ENCODE assay signal across 8 cellular contexts in genomic region chr22:37933711-37934376, GRCh38. TPM values are rescaled to one million over a fixed set of nuclear protein-coding genes. Genes with fewer than 3 reads are reported as not detected.
DNase-seq lines count a peak whose midpoint lies in the region; ATAC-seq and TF ChIP-seq lines count a peak whose summit lies in the region.

No MANE protein-coding gene starts in this region.

- H3K9ac ChIP-seq in Karpas-422 (ENCODE audit: low read length) (peak overlapping the region; percentile 35), SU-DHL-6 (ENCODE audit: low read length) (no peak overlapping the region)

- H3K4me1 ChIP-seq in Karpas-422 (ENCODE audit: low read length) (peaks cover 48% of the 10 kb centered on the region), transverse colon (peaks cover 11 to 17% (median 15%) of the 10 kb centered on the region in 4 donors)

- TF ChIP-seq CTCF in SU-DHL-6 (IDR thresholded peaks at IDR 0.05; ENCODE audit: insufficient read depth, low read length, poor library complexity, severe bottlenecking) (peak; percentile 95), transverse colon (IDR thresholded peaks at IDR 0.05) (peak; percentile 88 to 97 (median 96))

- TF ChIP-seq EP300 in transverse colon (IDR thresholded peaks at IDR 0.05; ENCODE audit: low read depth): no peak

- H3K36me3 ChIP-seq in Karpas-422 (ENCODE audit: insufficient read depth, low read length) (peaks cover 6% of the 10 kb centered on the region; the same call in 1 of the 2 replicates), SU-DHL-6 (ENCODE audit: low read length) (no peaks in the 10 kb centered on the region), transverse colon (peaks cover 0 to 7% (median 2%) of the 10 kb centered on the region in 4 donors)

- H3K4me2 ChIP-seq in Karpas-422 (ENCODE audit: low read depth, low read length, poor library complexity, severe bottlenecking): no peak overlapping the region
- H3K4me2 ChIP-seq in SU-DHL-6 (ENCODE audit: low read depth, low read length, poor library complexity, severe bottlenecking): no peak overlapping the region

- intact Hi-C loops in cardiac septum (cut with DNase I): loop anchor here (5.0 to 10.0 kb wide), 2 partner anchors 47 to 119 kb away; no protein-coding TSS in a partner anchor
- intact Hi-C loops in posterior vena cava (cut with DNase I): loop anchor here (10.0 kb wide), 2 partner anchors 49 to 119 kb away; no protein-coding TSS in a partner anchor
- intact Hi-C loops in transverse colon (cut with DNase I; ENCODE audit: low total_unique reads): loop anchor here (2.0 to 10.0 kb wide), 3 partner anchors 27 to 119 kb away; partner anchors contain the start of gene MICALL1

- H3K79me2 ChIP-seq in Karpas-422 (ENCODE audit: low read length) (no peaks in the 10 kb centered on the region), SU-DHL-6 (ENCODE audit: insufficient read depth, low read length) (no peaks in the 10 kb centered on the region)

- no peak overlapping the region for H3K4me3 ChIP-seq in Karpas-422 (ENCODE audit: low read length)
- no peak overlapping the region for H3K4me3 ChIP-seq in SU-DHL-6 (ENCODE audit: insufficient read depth, low read length, poor library complexity, severe bottlenecking)
- H3K4me3 ChIP-seq in transverse colon: no peak overlapping the region

- H3K27ac ChIP-seq in Karpas-422 (ENCODE audit: low read length): 0 out of 2 replicates have a peak overlapping the region, but pooled peaks have one; percentile 90
- no peak overlapping the region for H3K27ac ChIP-seq in SU-DHL-6 (ENCODE audit: low read depth, low read length)
- peak overlapping the region; percentile 68 to 88 (median 74) for H3K27ac ChIP-seq in transverse colon

- H3K9me3 ChIP-seq in Karpas-422 (ENCODE audit: low read length): no peaks in the 10 kb centered on the region
- no peaks in the 10 kb centered on the region for H3K9me3 ChIP-seq in SU-DHL-6 (ENCODE audit: insufficient read depth, low read length)
- H3K9me3 ChIP-seq in transverse colon: no peaks in the 10 kb centered on the region

- in situ Hi-C loops in transverse colon (cut with MboI; ENCODE audit: low pct_ligation_motif_present in 1 of 4, low pct_unique_long_range_greater_than_20kb in 1 of 4, low sequenced_read_pairs in 3 of 4): no loop called here

- H2AFZ ChIP-seq in Karpas-422 (ENCODE audit: low read length) (no peak overlapping the region), SU-DHL-6 (ENCODE audit: low read depth, low read length, severe bottlenecking) (peak overlapping the region; percentile 96)

- TF ChIP-seq POLR2A in transverse colon (IDR thresholded peaks at IDR 0.05): no peak

- H3K9me2 ChIP-seq in Karpas-422 (replicated peaks; ENCODE audit: insufficient read depth, low read length): no peaks in the 10 kb centered on the region
- no peaks in the 10 kb centered on the region for H3K9me2 ChIP-seq in SU-DHL-6 (replicated peaks; ENCODE audit: insufficient read depth, low read length)

- H4K20me1 ChIP-seq in Karpas-422 (ENCODE audit: insufficient read depth, low read depth, low read length) (0 out of 2 replicates have a peak, but pooled peaks cover 5% of the 10 kb centered on the region), SU-DHL-6 (ENCODE audit: low read depth, low read length) (no peaks in the 10 kb centered on the region)

- H3K27me3 ChIP-seq in Karpas-422 (ENCODE audit: low read length) (no peaks in the 10 kb centered on the region), SU-DHL-6 (ENCODE audit: low read length) (no peaks in the 10 kb centered on the region), transverse colon (no peaks in the 10 kb centered on the region)

- 6% methylated on average over 13 of the region's 13 CpGs; no CpG with 5 or more reads in 1 of the 2 donors for WGBS in transverse colon (ENCODE audit: low coverage in 1 of 2), 2 donors

- peak; percentile 75 for DNase-seq in CMK (ENCODE audit: low read depth)
- DNase-seq in Karpas-422: peak; percentile 93
- peak; percentile 49 for DNase-seq in activated naive CD8-positive, alpha-beta T cell treated with anti-CD3 and anti-CD28 coated beads, Interleukin-2, amount 50 U/mL, for 16 hours (ENCODE audit: low read depth, low spot score)
- DNase-seq in cardiac septum (ENCODE audit: low spot score): peak; percentile 95
- peak; percentile 97 for DNase-seq in posterior vena cava (ENCODE audit: low spot score)
- peak; percentile 93 for DNase-seq in transverse colon

- no peaks in the 10 kb centered on the region for H3F3A ChIP-seq in SU-DHL-6 (ENCODE audit: insufficient read depth)

- peak; percentile 32 for ATAC-seq in GM19468 (IDR thresholded peaks at IDR 0.05; ENCODE audit: extremely low read depth, unreplicated experiment)

RNA-seq across cellular contexts. Expression of gene C22orf23, which starts 19.6 kb away (rescaled TPM):
- total RNA-seq in Karpas-422 (2014; rRNA removed; shearing (Covaris generic); ENCODE audit: low replicate concordance): not detected in 2 replicates
- total RNA-seq in cardiac septum: 0.54 TPM
- under 1 TPM; 0.32 to 0.33 TPM for total RNA-seq in posterior vena cava
- not detected for total RNA-seq in transverse colon

RNA-seq across cellular contexts. Expression of gene POLR2F, which starts 19.7 kb away (rescaled TPM):
- 41.9 and 189 TPM in 2 replicates for total RNA-seq in Karpas-422 (2014; rRNA removed; shearing (Covaris generic); ENCODE audit: low replicate concordance)
- total RNA-seq in cardiac septum (50.5 TPM), posterior vena cava (10 to 100 TPM; 46.5 to 60.2 TPM), transverse colon (10 to 100 TPM in 3 of 4 donors, 1 to 10 TPM in 1; 7.6 to 65.5 (median 32.6) TPM)

RNA-seq across cellular contexts. Expression of gene MICALL1, which starts 27.7 kb away (rescaled TPM):
- total RNA-seq in Karpas-422 (2014; rRNA removed; shearing (Covaris generic); ENCODE audit: low replicate concordance): 14.3 and 25.2 TPM in 2 replicates
- total RNA-seq in cardiac septum (16.5 TPM), posterior vena cava (10 to 100 TPM; 77.0 to 80.8 TPM), transverse colon (10 to 100 TPM; 26.8 to 87.2 (median 37.3) TPM)

RNA-seq across cellular contexts. Expression of gene SOX10, which starts 50.5 kb away (rescaled TPM):
- not detected in 2 replicates for total RNA-seq in Karpas-422 (2014; rRNA removed; shearing (Covaris generic); ENCODE audit: low replicate concordance)
- total RNA-seq in cardiac septum: 0.62 TPM
- 1 to 10 TPM in 1 of 2 donors, under 1 TPM in 1; 0.32 to 1.6 TPM for total RNA-seq in posterior vena cava
- total RNA-seq in transverse colon: 1 to 10 TPM; 1.2 to 4.9 (median 3.5) TPM
